In genomic region chr3:183492849-183493179, GRCh38 we compare ENCODE assay signal across 20 cellular contexts.
DNase-seq lines count a peak whose midpoint lies in the region; ATAC-seq and TF ChIP-seq lines count a peak whose summit lies in the region.
"Had no signal": no experiment of that assay in that cellular context is flagged by ENCODE, and none has a peak within 500 bp of the region (broad histone marks: within the 10 kb centered on the region; RNA-seq: fewer than 3 reads in every experiment).

No MANE protein-coding gene starts in this region.

- intact Hi-C loops in adrenal gland (cut with DNase I) = no loop called here

- H3K27me3 Mint-ChIP-seq in activated T-cell treated with anti-CD3 and anti-CD28 coated beads, Interleukin-2, amount 50 U/mL, for 24 hours = no peaks in the 10 kb centered on the region
- no peaks in the 10 kb centered on the region for H3K27me3 Mint-ChIP-seq in activated T-helper 17 cell treated with anti-CD3 and anti-CD28 coated beads, Interleukin-2, amount 50 U/mL, for 72 hours
- H3K27me3 Mint-ChIP-seq in endothelial cell (ENCODE audit: unreplicated experiment) = peaks cover 7% of the 10 kb centered on the region

- ATAC-seq in activated T-helper 17 cell treated with anti-CD3 and anti-CD28 coated beads, Interleukin-2, amount 50 U/mL, for 72 hours (replicated peaks) = no peak
- ATAC-seq: K562 had no signal

- H3K4me3 Mint-ChIP-seq in activated T-cell treated with anti-CD3 and anti-CD28 coated beads, Interleukin-2, amount 50 U/mL, for 24 hours = no peak overlapping the region
- H3K4me3 Mint-ChIP-seq in activated T-helper 17 cell treated with anti-CD3 and anti-CD28 coated beads, Interleukin-2, amount 50 U/mL, for 72 hours = no peak overlapping the region
- peak overlapping the region; percentile 73 for H3K4me3 Mint-ChIP-seq in endothelial cell (ENCODE audit: unreplicated experiment)

- WGBS in adrenal gland, 4 donors = 74 to 90% (median 81%) methylated on average over 4 of the region's 4 CpGs

- TF ChIP-seq CTCF in endothelial cell (IDR thresholded peaks at IDR 0.05; ENCODE audit: unreplicated experiment) (no peak), adrenal gland (IDR thresholded peaks at IDR 0.05) (no peak)

- H3K9me3 Mint-ChIP-seq in activated T-cell treated with anti-CD3 and anti-CD28 coated beads, Interleukin-2, amount 50 U/mL, for 24 hours = no peaks in the 10 kb centered on the region
- H3K9me3 Mint-ChIP-seq in activated T-helper 17 cell treated with anti-CD3 and anti-CD28 coated beads, Interleukin-2, amount 50 U/mL, for 72 hours = no peaks in the 10 kb centered on the region
- H3K9me3 Mint-ChIP-seq in endothelial cell (ENCODE audit: unreplicated experiment) = no peaks in the 10 kb centered on the region

- TF ChIP-seq POLR2A in adrenal gland (IDR thresholded peaks at IDR 0.05) = no peak

- peak overlapping the region; percentile 28 for H3K27ac Mint-ChIP-seq in activated T-cell treated with anti-CD3 and anti-CD28 coated beads, Interleukin-2, amount 50 U/mL, for 24 hours
- H3K27ac Mint-ChIP-seq in activated T-helper 17 cell treated with anti-CD3 and anti-CD28 coated beads, Interleukin-2, amount 50 U/mL, for 72 hours = peak overlapping the region; percentile 22
- H3K27ac Mint-ChIP-seq in endothelial cell (ENCODE audit: unreplicated experiment) = peak overlapping the region; percentile 94

- no peak overlapping the region for H3K4me3 ChIP-seq in adrenal gland
- H3K4me3 ChIP-seq: BLaER1 treated with 17β-estradiol and CSF1 and Interleukin-3, amounts not matched to agents 10 nM and 100 nM; K562; SK-N-MC had no signal

- peaks cover 86% of the 10 kb centered on the region for H3K36me3 Mint-ChIP-seq in activated T-cell treated with anti-CD3 and anti-CD28 coated beads, Interleukin-2, amount 50 U/mL, for 24 hours (ENCODE audit: low read depth)
- H3K36me3 Mint-ChIP-seq in activated T-helper 17 cell treated with anti-CD3 and anti-CD28 coated beads, Interleukin-2, amount 50 U/mL, for 72 hours (ENCODE audit: low read depth) = peaks cover 90% of the 10 kb centered on the region
- H3K36me3 Mint-ChIP-seq in endothelial cell (ENCODE audit: low read depth, unreplicated experiment) = peaks cover 68% of the 10 kb centered on the region

- no peak for DNase-seq in activated T-cell treated with anti-CD3 and anti-CD28 coated beads, Interleukin-2, amount 50 U/mL, for 24 hours
- DNase-seq in activated T-cell treated with anti-CD3 and anti-CD28 coated beads for 4 hours = no peak
- DNase-seq in endothelial cell (ENCODE audit: low spot score) = no peak
- DNase-seq in putamen (ENCODE audit: low spot score) = peak; percentile 19
- DNase-seq in SHP77 treated with DMSO at 0.1 percent for 48 hours (lab: John Stamatoyannopoulos, UW) = no peak
- DNase-seq in adrenal gland = no peak
- DNase-seq in AML-193 (lab: John Stamatoyannopoulos, UW) = no peak
- DNase-seq: DMS 273 treated with DMSO at 0.1 percent for 48 hours; NCI-H1048; NCI-H146; NCI-H2081 treated with DMSO at 0.1 percent for 48 hours; NCI-H2227 treated with DMSO at 0.1 percent for 48 hours; NCI-H526 treated with DMSO at 0.1 percent for 48 hours; NK-92 treated with Interleukin-12 subunit alpha and Interleukin-12 subunit beta, amount 100 ng/mL, for 24 hours; OCI-M1 had no signal

- no peaks in the 10 kb centered on the region for H3K36me3 ChIP-seq in adrenal gland (replicated peaks in 1 of 2)

- H3K27ac ChIP-seq in adrenal gland = no peak overlapping the region
- H3K27ac ChIP-seq: 22Rv1; BLaER1 treated with 17β-estradiol and CSF1 and Interleukin-3, amounts not matched to agents 10 nM and 100 nM; SK-N-MC had no signal

- no peaks in the 10 kb centered on the region for H3K4me1 ChIP-seq in adrenal gland (replicated peaks in 1 of 2)

- H3K4me1 Mint-ChIP-seq in activated T-cell treated with anti-CD3 and anti-CD28 coated beads, Interleukin-2, amount 50 U/mL, for 24 hours (ENCODE audit: low read depth) = peaks cover 8% of the 10 kb centered on the region
- no peaks in the 10 kb centered on the region for H3K4me1 Mint-ChIP-seq in activated T-helper 17 cell treated with anti-CD3 and anti-CD28 coated beads, Interleukin-2, amount 50 U/mL, for 72 hours
- H3K4me1 Mint-ChIP-seq in endothelial cell (ENCODE audit: unreplicated experiment) = peaks cover 50% of the 10 kb centered on the region

- H3K9me3 ChIP-seq in adrenal gland (replicated peaks in 1 of 3) = no peaks in the 10 kb centered on the region

- H3K27me3 ChIP-seq in adrenal gland = no peaks in the 10 kb centered on the region
- H3K27me3 ChIP-seq: BLaER1 treated with 17β-estradiol and CSF1 and Interleukin-3, amounts not matched to agents 10 nM and 100 nM had no signal

Comparison
In these comparisons a context has a peak if more than half of its experiments do, and no peak if none do; other contexts are left out.
1. H3K27ac Mint-ChIP-seq: peak in every context shown above with its lines; median percentile 94 in endothelial cell; 28 in activated T-cell treated with anti-CD3 and anti-CD28 coated beads, Interleukin-2, amount 50 U/mL, for 24 hours; 22 in activated T-helper 17 cell treated with anti-CD3 and anti-CD28 coated beads, Interleukin-2, amount 50 U/mL, for 72 hours.